8 cellular contexts compared by ENCODE assay signal in genomic region chr22:26674211-26675190, GRCh38. TPM values are rescaled to one million over a fixed set of nuclear protein-coding genes. Genes with fewer than 3 reads are reported as not detected.
DNase-seq lines count a peak whose midpoint lies in the region; ATAC-seq and TF ChIP-seq lines count a peak whose summit lies in the region.

No MANE protein-coding gene starts in this region.

- H3K36me3 ChIP-seq in GM23248 (ENCODE audit: low read depth), result no peaks in the 10 kb centered on the region
- no peaks in the 10 kb centered on the region for H3K36me3 ChIP-seq in lower lobe of right lung

- peak overlapping the region; percentile 74 for H3K27ac Mint-ChIP-seq in activated T-cell treated with anti-CD3 and anti-CD28 coated beads, Interleukin-2, amount 50 U/mL, for 72 hours

- H3F3A ChIP-seq in GM23248 (ENCODE audit: insufficient read depth), result peaks cover 27% of the 10 kb centered on the region

- peak overlapping the region; percentile 99 for H3K4me2 ChIP-seq in GM23248 (ENCODE audit: unreplicated experiment)

- peak; percentile 16 for DNase-seq in AG20443 (ENCODE audit: low spot score)
- no peak for DNase-seq in GM23248
- no peak for DNase-seq in activated T-cell treated with anti-CD3 and anti-CD28 coated beads, Interleukin-2, amount 50 U/mL, for 72 hours
- no peak for DNase-seq in lower lobe of right lung
- no peak for DNase-seq in hepatic stellate cell (ENCODE audit: low spot score)
- DNase-seq in cardiac septum (ENCODE audit: low spot score), result no peak

- H2AFZ ChIP-seq in GM23248, result no peak overlapping the region

- no peak overlapping the region; the same call in 1 of the 2 replicates for H3K27ac ChIP-seq in GM23248
- peak overlapping the region; percentile 97 for H3K27ac ChIP-seq in lower lobe of right lung

- H3K79me2 ChIP-seq in GM23248 (ENCODE audit: insufficient read depth), result peaks cover 40% of the 10 kb centered on the region

- no peaks in the 10 kb centered on the region for H3K9me3 ChIP-seq in GM23248 (ENCODE audit: low read depth)
- H3K9me3 ChIP-seq in lower lobe of right lung, result no peaks in the 10 kb centered on the region

- peak overlapping the region; percentile 90 for H3K4me3 ChIP-seq in GM23248
- H3K4me3 ChIP-seq in lower lobe of right lung, result peak overlapping the region; percentile 82

- no peaks in the 10 kb centered on the region for H4K20me1 ChIP-seq in GM23248 (ENCODE audit: insufficient read depth)

- peak overlapping the region; percentile 96 for H3K9ac ChIP-seq in GM23248

- no peaks in the 10 kb centered on the region for H3K9me3 Mint-ChIP-seq in activated T-cell treated with anti-CD3 and anti-CD28 coated beads, Interleukin-2, amount 50 U/mL, for 72 hours

- no peaks in the 10 kb centered on the region for H3K27me3 Mint-ChIP-seq in activated T-cell treated with anti-CD3 and anti-CD28 coated beads, Interleukin-2, amount 50 U/mL, for 72 hours (ENCODE audit: low read depth)

- intact Hi-C loops in lower lobe of right lung (cut with DNase I) (no loop called here), cardiac septum (cut with DNase I) (loop anchor here (5.0 to 10.0 kb wide), 3 partner anchors 83 to 1130 kb away; partner anchors contain the start of gene MN1)

- H3K27me3 ChIP-seq in GM23248 (replicated peaks; ENCODE audit: insufficient read depth), result no peaks in the 10 kb centered on the region
- no peaks in the 10 kb centered on the region for H3K27me3 ChIP-seq in lower lobe of right lung (ENCODE audit: low read depth)

- peaks cover 16% of the 10 kb centered on the region for H3K4me1 ChIP-seq in GM23248 (ENCODE audit: insufficient read depth)
- peaks cover 48% of the 10 kb centered on the region for H3K4me1 ChIP-seq in lower lobe of right lung

- no peak for ATAC-seq in activated T-cell treated with anti-CD3 and anti-CD28 coated beads, Interleukin-2, amount 50 U/mL, for 72 hours (replicated peaks in 1 of 2)
- no peak for ATAC-seq in lower lobe of right lung
- ATAC-seq in HG03520 (IDR thresholded peaks at IDR 0.05; ENCODE audit: unreplicated experiment), result no peak
- ATAC-seq in HG03175 (IDR thresholded peaks at IDR 0.05; ENCODE audit: unreplicated experiment), result no peak

- no peaks in the 10 kb centered on the region for H3K9me2 ChIP-seq in GM23248 (ENCODE audit: insufficient read depth)

- no peak for TF ChIP-seq CTCF in lower lobe of right lung (IDR thresholded peaks at IDR 0.05)

- 88 to 89% methylated on average over 9 of the region's 9 CpGs for WGBS in GM23248 (ENCODE audit: low coverage in 1 of 2, low lambda C conversion rate in 2 of 2, missing lambda C conversion rate in 2 of 2), 2 experiments

- H3K4me3 Mint-ChIP-seq in activated T-cell treated with anti-CD3 and anti-CD28 coated beads, Interleukin-2, amount 50 U/mL, for 72 hours, result peak overlapping the region; percentile 93 to 96

- peaks cover 3 to 6% of the 10 kb centered on the region in 2 donors for H3K36me3 Mint-ChIP-seq in activated T-cell treated with anti-CD3 and anti-CD28 coated beads, Interleukin-2, amount 50 U/mL, for 72 hours (ENCODE audit: insufficient read depth in 2 of 2)

- peaks cover 88% of the 10 kb centered on the region for H3K4me1 Mint-ChIP-seq in activated T-cell treated with anti-CD3 and anti-CD28 coated beads, Interleukin-2, amount 50 U/mL, for 72 hours (ENCODE audit: low read depth)

- in situ Hi-C loops in GM23248 (cut with MboI), result no loop called here

RNA-seq across cellular contexts. Expression of gene MIAT, which starts 17.1 kb away (rescaled TPM):
- total RNA-seq in GM23248 (2014; rRNA removed; shearing (Covaris generic)), result 0.43 and 0.63 TPM in 2 replicates
- 0.05 and 0.23 TPM in 2 replicates for polyA plus RNA-seq in GM23248 (2016; fragmentation: Nextera tagmentation; extraction: Ambion mirVana)
- total RNA-seq in activated T-cell treated with anti-CD3 and anti-CD28 coated beads, Interleukin-2, amount 50 U/mL, for 72 hours, result 100 to 1,000 TPM in 1 of 2 donors, 10 to 100 TPM in 1; 65.9 to 113 TPM
- total RNA-seq in lower lobe of right lung (6.8 TPM), cardiac septum (1.3 TPM)

RNA-seq across cellular contexts. Expression of gene CRYBA4, which starts 52.7 kb away (rescaled TPM):
- total RNA-seq in GM23248 (2014; rRNA removed; shearing (Covaris generic)), result not detected in 2 replicates
- not detected in 2 replicates for polyA plus RNA-seq in GM23248 (2016; fragmentation: Nextera tagmentation; extraction: Ambion mirVana)
- total RNA-seq in activated T-cell treated with anti-CD3 and anti-CD28 coated beads, Interleukin-2, amount 50 U/mL, for 72 hours, result under 1 TPM in 1 of 2 donors, not detected in 1; 0.63 TPM
- total RNA-seq in lower lobe of right lung, result not detected
- not detected for total RNA-seq in cardiac septum

RNA-seq across cellular contexts. Expression of gene CRYBB1, which starts 56.7 kb away (rescaled TPM):
- total RNA-seq in GM23248 (2014; rRNA removed; shearing (Covaris generic)), result not detected in 2 replicates
- polyA plus RNA-seq in GM23248 (2016; fragmentation: Nextera tagmentation; extraction: Ambion mirVana), result not detected in 2 replicates
- not detected for total RNA-seq in activated T-cell treated with anti-CD3 and anti-CD28 coated beads, Interleukin-2, amount 50 U/mL, for 72 hours
- 1.4 TPM for total RNA-seq in lower lobe of right lung
- 0.67 TPM for total RNA-seq in cardiac septum
